Comparison of ENCODE assay signal across 19 cellular contexts in the genomic region with DNA sequence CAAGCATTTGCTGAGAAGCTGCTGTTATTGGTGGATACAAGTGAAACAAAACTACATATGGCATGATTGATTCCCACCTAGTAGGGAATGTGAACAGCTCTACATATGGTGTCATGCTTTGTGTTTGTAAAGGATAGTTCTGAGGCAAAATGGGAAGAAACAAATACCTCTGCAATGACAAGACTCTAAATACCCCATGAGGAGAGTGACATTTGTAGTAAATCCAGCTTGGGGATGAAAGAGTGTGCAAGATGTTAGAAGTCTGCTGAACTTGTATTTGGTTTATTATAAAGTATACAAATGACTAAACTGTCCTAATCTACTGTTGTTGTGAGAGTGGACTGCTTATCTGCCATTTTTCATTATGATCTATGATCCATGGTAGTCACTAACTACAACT.
DNase-seq lines count a peak whose midpoint lies in the region; ATAC-seq, FAIRE-seq and TF ChIP-seq lines count a peak whose summit lies in the region.
"Had no signal": no experiment of that assay in that cellular context is flagged by ENCODE, and none has a peak within 500 bp of the region (broad histone marks: within the 10 kb centered on the region; RNA-seq: fewer than 3 reads in every experiment).

No MANE protein-coding gene starts in this region.

- no peaks in the 10 kb centered on the region for H3K36me3 Mint-ChIP-seq in astrocyte (ENCODE audit: low read depth, unreplicated experiment)
- H3K36me3 Mint-ChIP-seq: CD4-positive, CD25-positive, alpha-beta regulatory T cell had no signal

- FAIRE-seq in astrocyte (lab: Jason Lieb, UNC), result no peak
- FAIRE-seq: A549, GM12891 had no signal

- H3K9me3 ChIP-seq in HCT116 (ENCODE audit: control insufficient read depth in 1 of 2, insufficient read depth in 1 of 2, low read depth in 1 of 2, low read length in 2 of 2), result no peaks in the 10 kb centered on the region
- no peaks in the 10 kb centered on the region for H3K9me3 ChIP-seq in astrocyte (ENCODE audit: insufficient read depth, low read depth, low read length)
- H3K9me3 ChIP-seq in esophagus squamous epithelium, result no peaks in the 10 kb centered on the region
- peaks cover 3% of the 10 kb centered on the region for H3K9me3 ChIP-seq in smooth muscle cell (replicated peaks; ENCODE audit: low read depth)
- H3K9me3 ChIP-seq: A549, Peyer's patch had no signal

- H3K27me3 ChIP-seq in HCT116 (ENCODE audit: insufficient read depth, low read length) (no peaks in the 10 kb centered on the region), astrocyte (ENCODE audit: insufficient read depth, low read length) (no peaks in the 10 kb centered on the region), esophagus squamous epithelium (no peaks in the 10 kb centered on the region), smooth muscle cell (ENCODE audit: low read depth) (no peaks in the 10 kb centered on the region)
- H3K27me3 ChIP-seq: Peyer's patch had no signal

- H3K4me2 ChIP-seq in HCT116 (ENCODE audit: low read length) (peak overlapping the region; percentile 50), astrocyte (ENCODE audit: low read length) (no peak overlapping the region), smooth muscle cell (peak overlapping the region; percentile 16)
- H3K4me2 ChIP-seq: A549 had no signal

- no peak for DNase-seq in HCT116 (ENCODE audit: low read depth, low spot score)
- DNase-seq in astrocyte (ENCODE audit: low read depth), result peak; percentile 19
- DNase-seq in esophagus squamous epithelium (lab: John Stamatoyannopoulos, UW), result no peak
- no peak for DNase-seq in smooth muscle cell (lab: John Stamatoyannopoulos, UW; ENCODE audit: unreplicated experiment)
- DNase-seq in NCI-H510A treated with DMSO at 0.1 percent for 48 hours (lab: John Stamatoyannopoulos, UW), result no peak
- no peak for DNase-seq in stimulated activated CD4-positive, alpha-beta T cell treated with anti-CD3 and anti-CD28 coated beads, Interleukin-1b, Interleukin-23, amount 100 ng/mL, for 48 hours
- no peak for DNase-seq in Ammon's horn (ENCODE audit: low spot score)
- DNase-seq: H7; HFFc6; Karpas-422; NCI-H1048; NCI-H1417 treated with DMSO at 0.1 percent for 48 hours; NCI-H1930; NK-92 treated with Interleukin-12 subunit alpha and Interleukin-12 subunit beta, amount 100 ng/mL, for 24 hours had no signal

- no peaks in the 10 kb centered on the region for H3K27me3 Mint-ChIP-seq in astrocyte (ENCODE audit: low read depth, unreplicated experiment)

- no peak overlapping the region for H3K27ac Mint-ChIP-seq in astrocyte (ENCODE audit: unreplicated experiment)
- H3K27ac Mint-ChIP-seq: CD4-positive, CD25-positive, alpha-beta regulatory T cell; HFFc6 had no signal

- H3K9me2 ChIP-seq in HCT116 (ENCODE audit: insufficient read depth), result no peaks in the 10 kb centered on the region

- POLR2A ChIA-PET in HCT116 (lab: Charles Lee), result interaction anchor here (0.7 to 3.0 kb wide), 5 partner anchors 29 to 86 kb away, joined by 3 to 14 read pairs (median 4); no protein-coding TSS in a partner anchor

- H3K9ac ChIP-seq in HCT116 (ENCODE audit: low read length) (peak overlapping the region; percentile 24), astrocyte (ENCODE audit: low read length) (no peak overlapping the region), smooth muscle cell (ENCODE audit: low read depth) (peak overlapping the region; percentile 6)

- H3K4me3 ChIP-seq in HCT116 (replicated peaks in 1 of 2; ENCODE audit: low read depth in 1 of 2, low read length in 2 of 2), result 0 out of 4 replicates have a peak overlapping the region, but pooled peaks of 1 of the 2 experiments have one; percentile 16
- no peak overlapping the region for H3K4me3 ChIP-seq in astrocyte (ENCODE audit: insufficient read depth, low read depth, low read length)
- no peak overlapping the region for H3K4me3 ChIP-seq in esophagus squamous epithelium
- no peak overlapping the region for H3K4me3 ChIP-seq in smooth muscle cell
- H3K4me3 ChIP-seq: A549, Peyer's patch had no signal

- H3K27ac ChIP-seq in HCT116 (ENCODE audit: low read depth, low read length), result peak overlapping the region; percentile 96
- no peak overlapping the region for H3K27ac ChIP-seq in astrocyte (ENCODE audit: low read depth, low read length)
- H3K27ac ChIP-seq in esophagus squamous epithelium, result peak overlapping the region in 3 of 4 donors; percentile 45 to 53 (median 47)
- H3K27ac ChIP-seq in smooth muscle cell (ENCODE audit: low read depth), result peak overlapping the region; percentile 82
- H3K27ac ChIP-seq: A549 had no signal

- CTCF ChIA-PET in HCT116 (lab: Charles Lee), result interaction anchor here (1.2 kb wide), 1 partner anchor 60 kb away, joined by 3 read pairs; no protein-coding TSS in a partner anchor

- no peak overlapping the region for H3K4me3 Mint-ChIP-seq in astrocyte (ENCODE audit: unreplicated experiment)
- H3K4me3 Mint-ChIP-seq: CD4-positive, CD25-positive, alpha-beta regulatory T cell; HFFc6 had no signal

- H3K4me1 ChIP-seq in HCT116 (ENCODE audit: control insufficient read depth in 1 of 2, insufficient read depth in 2 of 2, low read length in 2 of 2) (peaks cover 53 to 61% of the 10 kb centered on the region in 2 experiments), astrocyte (ENCODE audit: insufficient read depth, low read length) (no peaks in the 10 kb centered on the region), esophagus squamous epithelium (peaks cover 0 to 24% (median 0%) of the 10 kb centered on the region in 3 donors), smooth muscle cell (ENCODE audit: low read depth) (no peaks in the 10 kb centered on the region)
- H3K4me1 ChIP-seq: A549, Peyer's patch had no signal

- H2AFZ ChIP-seq in HCT116 (ENCODE audit: low read depth, low read length, poor library complexity, severe bottlenecking), result peak overlapping the region; percentile 16
- H2AFZ ChIP-seq in astrocyte (ENCODE audit: low read depth, low read length), result no peak overlapping the region
- no peak overlapping the region for H2AFZ ChIP-seq in smooth muscle cell (ENCODE audit: low read depth)

- no peaks in the 10 kb centered on the region for H4K20me1 ChIP-seq in HCT116 (ENCODE audit: insufficient read depth)
- H4K20me1 ChIP-seq in astrocyte (ENCODE audit: insufficient read depth, low read length), result no peaks in the 10 kb centered on the region
- no peaks in the 10 kb centered on the region for H4K20me1 ChIP-seq in smooth muscle cell (ENCODE audit: low read depth)

- RAD21 ChIA-PET in HCT116 (lab: Charles Lee; ENCODE audit: low non-redundant PET in 1 of 2, low total read pairs in 2 of 2, uncharacterized antibody in 2 of 2, unreplicated experiment in 2 of 2), result interaction anchor here in 1 of 2 experiments (0.5 kb wide), 1 partner anchor 197 kb away, joined by 3 read pairs; no protein-coding TSS in a partner anchor

- TF ChIP-seq CTCF in HCT116 (IDR thresholded peaks at IDR 0.05 in 2 of 3, conservative IDR thresholded peaks at IDR 0.05 in 1 of 3; ENCODE audit: borderline replicate concordance in 1 of 3, insufficient read depth in 1 of 3, low read depth in 2 of 3, low read length in 2 of 3) (no peak), astrocyte (IDR thresholded peaks at IDR 0.05; ENCODE audit: insufficient read depth, low read depth, low read length) (no peak), esophagus squamous epithelium (IDR thresholded peaks at IDR 0.05) (no peak), smooth muscle cell (IDR thresholded peaks at IDR 0.05; ENCODE audit: borderline replicate concordance, insufficient read depth, poor library complexity, severe bottlenecking) (no peak)

- TF ChIP-seq POLR2A in HCT116 (IDR thresholded peaks at IDR 0.05; ENCODE audit: borderline replicate concordance, extremely low read depth, insufficient read depth, insufficient read length), result no peak
- no peak for TF ChIP-seq POLR2A in esophagus squamous epithelium (IDR thresholded peaks at IDR 0.05)

- TF ChIP-seq RAD21 in HCT116 (IDR thresholded peaks at IDR 0.05; ENCODE audit: low read depth), result peak; percentile 12; the same call in 1 of the 2 replicates

- BruUV-seq in HCT116 (replicated peaks; lab: Mats Ljungman, UMichigan), result no TSS peak

- no peaks in the 10 kb centered on the region for H3F3A ChIP-seq in smooth muscle cell (ENCODE audit: low read depth)

- H3K36me3 ChIP-seq in HCT116 (ENCODE audit: control insufficient read depth in 1 of 2, insufficient read depth in 2 of 2, low read length in 2 of 2) (0 out of 4 replicates have a peak, but pooled peaks cover 0 to 8% of the 10 kb centered on the region in 2 experiments), astrocyte (ENCODE audit: insufficient read depth, low read length) (no peaks in the 10 kb centered on the region), esophagus squamous epithelium (no peaks in the 10 kb centered on the region), smooth muscle cell (ENCODE audit: low read depth) (no peaks in the 10 kb centered on the region)
- H3K36me3 ChIP-seq: Peyer's patch had no signal

- peak; percentile 21 for ATAC-seq in HCT116
- ATAC-seq: SK-N-SH treated with all-trans-retinoic acid at 6 μM for 48 hours had no signal

- peaks cover 14% of the 10 kb centered on the region for H3K4me1 Mint-ChIP-seq in astrocyte (ENCODE audit: low read depth, unreplicated experiment)
- H3K4me1 Mint-ChIP-seq: CD4-positive, CD25-positive, alpha-beta regulatory T cell had no signal

- intact Hi-C loops in HCT116 (cut with micrococcal nuclease), result loop anchor here (2.0 to 10.0 kb wide), 3 partner anchors 45 to 83 kb away; no protein-coding TSS in a partner anchor
- intact Hi-C loops in esophagus squamous epithelium (cut with DNase I), result no loop called here

- no peaks in the 10 kb centered on the region for H3K9me3 Mint-ChIP-seq in astrocyte (ENCODE audit: unreplicated experiment)

- H3K79me2 ChIP-seq in HCT116 (ENCODE audit: insufficient read depth, low read length) (no peaks in the 10 kb centered on the region), astrocyte (ENCODE audit: insufficient read depth, low read length) (no peaks in the 10 kb centered on the region), smooth muscle cell (ENCODE audit: low read depth) (no peaks in the 10 kb centered on the region)

TF ChIP-seq in HCT116, 20 proteins besides CTCF, POLR2A, EP300 and RAD21 (continues in another document):
- no peak for TF ChIP-seq EGR1 (IDR thresholded peaks at IDR 0.05; ENCODE audit: low read depth)
- TF ChIP-seq SP1 (IDR thresholded peaks at IDR 0.05; ENCODE audit: low read depth), result peak; percentile 33; the same call in 1 of the 2 replicates
- peak; percentile 29; the same call in 1 of the 2 replicates for TF ChIP-seq FOSL1 (IDR thresholded peaks at IDR 0.05; ENCODE audit: low read depth)
- peak; percentile 39; the same call in 1 of the 2 replicates for TF ChIP-seq JUND (IDR thresholded peaks at IDR 0.05)
